8 cellular contexts compared by ENCODE assay signal in genomic region chr17:44071772-44072171, GRCh38. TPM values are rescaled to one million over a fixed set of nuclear protein-coding genes. Genes with fewer than 3 reads are reported as not detected.
DNase-seq lines count a peak whose midpoint lies in the region; ATAC-seq, FAIRE-seq and TF ChIP-seq lines count a peak whose summit lies in the region.

No MANE protein-coding gene starts in this region.

- WGBS in heart right ventricle, 2 donors: 37 to 50% methylated on average over 2 of the region's 2 CpGs
- WGBS in HepG2 (ENCODE audit: low lambda C conversion rate): 17% methylated on average over 2 of the region's 2 CpGs

- no peak for TF ChIP-seq EP300 in HepG2 (IDR thresholded peaks at IDR 0.05; ENCODE audit: low read depth in 2 of 2, low read length in 2 of 2)
- no peak for TF ChIP-seq EP300 in HepG2 (CRISPR knock-in tag; IDR thresholded peaks at IDR 0.05; ENCODE audit: borderline replicate concordance)

- H3K79me2 ChIP-seq in HepG2 (ENCODE audit: insufficient read depth, low read length): peaks cover 13% of the 10 kb centered on the region

- H3K27ac ChIP-seq in heart right ventricle: peak overlapping the region in 7 of 10 donors; percentile 86 to 94 (median 89)
- H3K27ac ChIP-seq in HepG2 (ENCODE audit: extremely low read length, insufficient read depth, low read length): peak overlapping the region; percentile 88
- H3K27ac ChIP-seq in uterus: peak overlapping the region; percentile 78 to 90

- no peak for FAIRE-seq in HepG2 (lab: Jason Lieb, UNC)

- H3K4me3 ChIP-seq in heart right ventricle: peak overlapping the region in 9 of 10 donors; percentile 46 to 81 (median 71)
- peak overlapping the region; percentile 84 for H3K4me3 ChIP-seq in adipocyte (ENCODE audit: low read length)
- peak overlapping the region; percentile 63 to 96 (median 77) for H3K4me3 ChIP-seq in HepG2 (replicated peaks in 1 of 3; ENCODE audit: insufficient read depth in 1 of 3, low read depth in 2 of 3, low read length in 3 of 3)
- H3K4me3 ChIP-seq in uterus: no peak overlapping the region

- CTCF ChIA-PET in HepG2 (lab: Yijun Ruan, JAX; ENCODE audit: low intra/inter-chr PET ratio, low total read pairs): interaction anchor here (1.3 kb wide), 1 partner anchor 11 kb away, joined by 3 read pairs; no protein-coding TSS in a partner anchor

- intact Hi-C loops in heart right ventricle (cut with DNase I) (loop anchor here in 6 of 10 donors (2.0 to 5.0 kb wide), 5 partner anchors 41 to 59 kb away; partner anchors contain the start of genes HDAC5 (in 2 of the 6) and TMEM101 (in 2 of the 6)), left cardiac atrium (cut with DNase I) (loop anchor here in 1 of 2 donors (5.0 kb wide), 1 partner anchor 41 kb away; no protein-coding TSS in a partner anchor), HepG2 (cut with micrococcal nuclease; ENCODE audit: unreplicated experiment) (loop anchor here (2.0 kb wide), 1 partner anchor 39 kb away; no protein-coding TSS in a partner anchor), uterus (cut with DNase I; ENCODE audit: low total_unique reads) (no loop called here)

- peaks cover 0 to 38% (median 14%) of the 10 kb centered on the region in 9 donors for H3K36me3 ChIP-seq in heart right ventricle
- H3K36me3 ChIP-seq in adipocyte (ENCODE audit: control insufficient read depth, insufficient read depth, low read length, severe bottlenecking): peaks cover 28% of the 10 kb centered on the region
- peaks cover 4 to 21% of the 10 kb centered on the region in 2 experiments for H3K36me3 ChIP-seq in HepG2 (replicated peaks in 1 of 2; ENCODE audit: control insufficient read depth in 1 of 2, insufficient read depth in 2 of 2, low read length in 2 of 2)
- H3K36me3 ChIP-seq in uterus: no peaks in the 10 kb centered on the region

- no peaks in the 10 kb centered on the region for H3K27me3 ChIP-seq in heart right ventricle
- no peaks in the 10 kb centered on the region for H3K27me3 ChIP-seq in adipocyte (replicated peaks; ENCODE audit: control insufficient read depth, insufficient read depth, low read length)
- no peaks in the 10 kb centered on the region; a peak in 1 of 5 replicates for H3K27me3 ChIP-seq in HepG2 (ENCODE audit: control insufficient read depth in 1 of 2, insufficient read depth in 2 of 2, low read length in 2 of 2)
- H3K27me3 ChIP-seq in uterus: no peaks in the 10 kb centered on the region

- BruUV-seq in HepG2 (replicated peaks; lab: Mats Ljungman, UMichigan): no TSS peak

- TF ChIP-seq CTCF in heart right ventricle (IDR thresholded peaks at IDR 0.05) (no peak), HepG2 (CRISPR knock-in tag; IDR thresholded peaks at IDR 0.05) (no peak), uterus (IDR thresholded peaks at IDR 0.05) (no peak)

- H4K20me1 ChIP-seq in HepG2 (ENCODE audit: insufficient read depth, low read length): no peaks in the 10 kb centered on the region

- DNase-seq in heart right ventricle: no peak
- no peak for DNase-seq in left cardiac atrium
- DNase-seq in adipocyte (ENCODE audit: low read depth): peak; percentile 33
- DNase-seq in HepG2 (ENCODE audit: low spot score): no peak
- no peak for DNase-seq in uterus
- DNase-seq in NCI-H1105 (lab: John Stamatoyannopoulos, UW): no peak
- DNase-seq in MV-4-11 (lab: John Stamatoyannopoulos, UW): no peak
- DNase-seq in iPS-NIHi7 (ENCODE audit: extremely low spot score): no peak

- no peak overlapping the region for H2AFZ ChIP-seq in HepG2 (ENCODE audit: low read length)

- H3K4me1 ChIP-seq in heart right ventricle: peaks cover 8 to 61% (median 27%) of the 10 kb centered on the region in 9 donors
- H3K4me1 ChIP-seq in adipocyte (ENCODE audit: control insufficient read depth, insufficient read depth, low read length): peaks cover 27% of the 10 kb centered on the region
- peaks cover 45% of the 10 kb centered on the region for H3K4me1 ChIP-seq in HepG2 (ENCODE audit: insufficient read depth, low read length)
- peaks cover 0 to 7% of the 10 kb centered on the region in 2 donors for H3K4me1 ChIP-seq in uterus

- TF ChIP-seq RAD21 in HepG2 (CRISPR knock-in tag; IDR thresholded peaks at IDR 0.05): no peak

- in situ Hi-C loops in HepG2 (cut with HindIII; ENCODE audit: extremely low pct_ligation_motif_present, low pct_unique_long_range_greater_than_20kb): no loop called here

- TF ChIP-seq POLR2A in HepG2 (IDR thresholded peaks at IDR 0.05; ENCODE audit: insufficient read depth in 1 of 2, low read depth in 2 of 2, low read length in 2 of 2) (no peak), uterus (IDR thresholded peaks at IDR 0.05) (no peak)

- POLR2A ChIA-PET in HepG2 (lab: Yijun Ruan, JAX): interaction anchor here (1.0 to 4.6 kb wide), 8 partner anchors 15 to 115 kb away, joined by 3 to 16 read pairs (median 9); partner anchors contain the start of genes HDAC5 and TMUB2

- ATAC-seq in heart right ventricle (no peak), left cardiac atrium (no peak), HepG2 (no peak)

- H3K9me3 ChIP-seq in heart right ventricle (no peaks in the 10 kb centered on the region), adipocyte (ENCODE audit: control insufficient read depth, low read length) (no peaks in the 10 kb centered on the region), HepG2 (ENCODE audit: low read length) (no peaks in the 10 kb centered on the region), uterus (no peaks in the 10 kb centered on the region)

- H3K9ac ChIP-seq in adipocyte (ENCODE audit: low read length) (peak overlapping the region; percentile 82), HepG2 (ENCODE audit: insufficient read depth, low read depth, low read length) (peak overlapping the region; percentile 92)

- H3K4me2 ChIP-seq in HepG2 (ENCODE audit: low read depth, low read length): peak overlapping the region; percentile 98

RNA-seq across cellular contexts. Expression of gene G6PC3, which starts 1.2 kb away (rescaled TPM):
- total RNA-seq in heart right ventricle (10 to 100 TPM; 28.9 to 47.3 (median 32.9) TPM), left cardiac atrium (10 to 100 TPM; 32.9 to 44.4 TPM), HepG2 (2016; rRNA removed; fragmentation: Illumina TruSeq; extraction: Trizol) (18.8 and 38.5 TPM in 2 replicates), uterus (10 to 100 TPM; 12.4 to 66.3 (median 33.8) TPM)
- polyA plus RNA-seq in heart right ventricle (100 to 1,000 TPM in 1 of 2 donors, 10 to 100 TPM in 1; 78.0 to 114 TPM), HepG2 (2011; rRNA removed) (75.8 and 76.1 TPM in 2 replicates)
- total RNA-seq in HepG2 (2016; cell fraction: cytosol; rRNA removed; fragmentation: Illumina TruSeq; extraction: Trizol; ENCODE audit: low read depth): 8.6 and 14.9 TPM in 2 replicates
- 17.5 and 37.8 TPM in 2 replicates for total RNA-seq in HepG2 (2016; cell fraction: insoluble cytoplasmic fraction; rRNA removed; fragmentation: Illumina TruSeq; extraction: Trizol)
- 16.0 and 22.0 TPM in 2 replicates for total RNA-seq in HepG2 (2016; cell fraction: membrane; rRNA removed; fragmentation: Illumina TruSeq; extraction: Trizol)
- total RNA-seq in HepG2 (2016; cell fraction: nucleus; rRNA removed; fragmentation: Illumina TruSeq; extraction: Trizol): 40.7 and 44.5 TPM in 2 replicates
- polyA plus RNA-seq in HepG2 (2011; cell fraction: cytosol; rRNA removed): 79.2 and 116 TPM in 2 replicates
- 46.2 and 49.1 TPM in 2 replicates for polyA plus RNA-seq in HepG2 (2011; cell fraction: nucleus; rRNA removed)
- 40.3 and 62.7 TPM in 2 replicates for polyA plus RNA-seq in HepG2 (2012)
- polyA plus RNA-seq in HepG2 (2016; cell fraction: cytosol; fragmentation: Illumina TruSeq; extraction: Trizol; ENCODE audit: low read depth): 24.5 and 33.4 TPM in 2 replicates
- polyA plus RNA-seq in HepG2 (2016; cell fraction: insoluble cytoplasmic fraction; fragmentation: Illumina TruSeq; extraction: Trizol; ENCODE audit: low read depth): 41.7 and 46.0 TPM in 2 replicates
- polyA plus RNA-seq in HepG2 (2016; cell fraction: membrane; fragmentation: Illumina TruSeq; extraction: Trizol; ENCODE audit: low read depth): 39.8 and 42.2 TPM in 2 replicates
- polyA plus RNA-seq in HepG2 (2016; cell fraction: nucleus; fragmentation: Illumina TruSeq; extraction: Trizol; ENCODE audit: insufficient read depth, low read depth): 126 and 134 TPM in 2 replicates
- polyA minus RNA-seq in HepG2 (2011; rRNA and poly(A)+ RNA removed; ENCODE audit: low replicate concordance): 232 and 267 TPM in 2 replicates
- 41.8 and 52.8 TPM in 2 replicates for polyA minus RNA-seq in HepG2 (2011; cell fraction: cytosol; rRNA and poly(A)+ RNA removed)
- polyA minus RNA-seq in HepG2 (2011; cell fraction: nucleus; rRNA and poly(A)+ RNA removed): 25.0 and 33.2 TPM in 2 replicates

RNA-seq across cellular contexts. Expression of gene LSM12, which starts 5.3 kb away (rescaled TPM):
- total RNA-seq in heart right ventricle (10 to 100 TPM; 37.9 to 60.7 (median 43.8) TPM), left cardiac atrium (10 to 100 TPM; 39.4 to 57.5 TPM), HepG2 (2016; rRNA removed; fragmentation: Illumina TruSeq; extraction: Trizol) (52.8 and 58.4 TPM in 2 replicates), uterus (10 to 100 TPM; 24.5 to 49.8 (median 37.1) TPM)
- polyA plus RNA-seq in heart right ventricle (10 to 100 TPM; 25.2 to 41.7 TPM), HepG2 (2011; rRNA removed) (43.3 and 55.7 TPM in 2 replicates)
- 33.1 and 35.6 TPM in 2 replicates for total RNA-seq in HepG2 (2016; cell fraction: cytosol; rRNA removed; fragmentation: Illumina TruSeq; extraction: Trizol; ENCODE audit: low read depth)
- 54.1 and 58.0 TPM in 2 replicates for total RNA-seq in HepG2 (2016; cell fraction: insoluble cytoplasmic fraction; rRNA removed; fragmentation: Illumina TruSeq; extraction: Trizol)
- 83.5 and 84.1 TPM in 2 replicates for total RNA-seq in HepG2 (2016; cell fraction: membrane; rRNA removed; fragmentation: Illumina TruSeq; extraction: Trizol)
- 32.8 and 34.5 TPM in 2 replicates for total RNA-seq in HepG2 (2016; cell fraction: nucleus; rRNA removed; fragmentation: Illumina TruSeq; extraction: Trizol)
- 39.5 and 49.1 TPM in 2 replicates for polyA plus RNA-seq in HepG2 (2011; cell fraction: cytosol; rRNA removed)
- polyA plus RNA-seq in HepG2 (2011; cell fraction: nucleus; rRNA removed): 23.0 and 23.8 TPM in 2 replicates
- polyA plus RNA-seq in HepG2 (2012): 41.3 and 43.4 TPM in 2 replicates
- 42.1 and 49.1 TPM in 2 replicates for polyA plus RNA-seq in HepG2 (2016; cell fraction: cytosol; fragmentation: Illumina TruSeq; extraction: Trizol; ENCODE audit: low read depth)
- 92.1 and 94.1 TPM in 2 replicates for polyA plus RNA-seq in HepG2 (2016; cell fraction: insoluble cytoplasmic fraction; fragmentation: Illumina TruSeq; extraction: Trizol; ENCODE audit: low read depth)
- polyA plus RNA-seq in HepG2 (2016; cell fraction: membrane; fragmentation: Illumina TruSeq; extraction: Trizol; ENCODE audit: low read depth): 93.0 and 95.9 TPM in 2 replicates
- 65.1 and 74.2 TPM in 2 replicates for polyA plus RNA-seq in HepG2 (2016; cell fraction: nucleus; fragmentation: Illumina TruSeq; extraction: Trizol; ENCODE audit: insufficient read depth, low read depth)
- polyA minus RNA-seq in HepG2 (2011; rRNA and poly(A)+ RNA removed; ENCODE audit: low replicate concordance): 62.0 and 88.5 TPM in 2 replicates
- 34.6 and 39.9 TPM in 2 replicates for polyA minus RNA-seq in HepG2 (2011; cell fraction: cytosol; rRNA and poly(A)+ RNA removed)
- 40.4 and 42.5 TPM in 2 replicates for polyA minus RNA-seq in HepG2 (2011; cell fraction: nucleus; rRNA and poly(A)+ RNA removed)

RNA-seq across cellular contexts. Expression of gene HDAC5, which starts 51.7 kb away (rescaled TPM):
- total RNA-seq in heart right ventricle (10 to 100 TPM; 55.2 to 85.4 (median 68.3) TPM), left cardiac atrium (10 to 100 TPM; 39.2 to 57.9 TPM), HepG2 (2016; rRNA removed; fragmentation: Illumina TruSeq; extraction: Trizol) (34.0 and 46.4 TPM in 2 replicates), uterus (10 to 100 TPM; 35.9 to 74.1 (median 58.0) TPM)
- polyA plus RNA-seq in heart right ventricle (10 to 100 TPM; 56.3 to 63.7 TPM), HepG2 (2011; rRNA removed) (85.4 and 140 TPM in 2 replicates)
- 9.5 and 10.8 TPM in 2 replicates for total RNA-seq in HepG2 (2016; cell fraction: cytosol; rRNA removed; fragmentation: Illumina TruSeq; extraction: Trizol; ENCODE audit: low read depth)
- total RNA-seq in HepG2 (2016; cell fraction: insoluble cytoplasmic fraction; rRNA removed; fragmentation: Illumina TruSeq; extraction: Trizol): 32.6 and 44.0 TPM in 2 replicates
- 18.6 and 21.1 TPM in 2 replicates for total RNA-seq in HepG2 (2016; cell fraction: membrane; rRNA removed; fragmentation: Illumina TruSeq; extraction: Trizol)
- total RNA-seq in HepG2 (2016; cell fraction: nucleus; rRNA removed; fragmentation: Illumina TruSeq; extraction: Trizol): 37.8 and 39.5 TPM in 2 replicates
- 66.8 and 91.0 TPM in 2 replicates for polyA plus RNA-seq in HepG2 (2011; cell fraction: cytosol; rRNA removed)
- 179 and 189 TPM in 2 replicates for polyA plus RNA-seq in HepG2 (2011; cell fraction: nucleus; rRNA removed)
- polyA plus RNA-seq in HepG2 (2012): 88.1 and 102 TPM in 2 replicates
- 3.3 and 3.4 TPM in 2 replicates for polyA plus RNA-seq in HepG2 (2016; cell fraction: cytosol; fragmentation: Illumina TruSeq; extraction: Trizol; ENCODE audit: low read depth)
- polyA plus RNA-seq in HepG2 (2016; cell fraction: insoluble cytoplasmic fraction; fragmentation: Illumina TruSeq; extraction: Trizol; ENCODE audit: low read depth): 24.1 and 29.9 TPM in 2 replicates
- polyA plus RNA-seq in HepG2 (2016; cell fraction: membrane; fragmentation: Illumina TruSeq; extraction: Trizol; ENCODE audit: low read depth): 9.7 and 10.3 TPM in 2 replicates
- polyA plus RNA-seq in HepG2 (2016; cell fraction: nucleus; fragmentation: Illumina TruSeq; extraction: Trizol; ENCODE audit: insufficient read depth, low read depth): 56.7 and 66.5 TPM in 2 replicates
- polyA minus RNA-seq in HepG2 (2011; rRNA and poly(A)+ RNA removed; ENCODE audit: low replicate concordance): 59.4 and 315 TPM in 2 replicates
- 82.1 and 94.7 TPM in 2 replicates for polyA minus RNA-seq in HepG2 (2011; cell fraction: cytosol; rRNA and poly(A)+ RNA removed)
- polyA minus RNA-seq in HepG2 (2011; cell fraction: nucleus; rRNA and poly(A)+ RNA removed): 68.9 and 78.6 TPM in 2 replicates

RNA-seq across cellular contexts. Expression of gene TMEM101, which starts 57.0 kb away (rescaled TPM):
- total RNA-seq in heart right ventricle (10 to 100 TPM; 15.6 to 22.1 (median 17.9) TPM), left cardiac atrium (10 to 100 TPM; 16.1 to 17.5 TPM), HepG2 (2016; rRNA removed; fragmentation: Illumina TruSeq; extraction: Trizol) (50.0 and 72.0 TPM in 2 replicates), uterus (10 to 100 TPM in 3 of 4 donors, 1 to 10 TPM in 1; 1.5 to 76.1 (median 49.8) TPM)
- polyA plus RNA-seq in heart right ventricle (10 to 100 TPM; 15.7 to 26.4 TPM), HepG2 (2011; rRNA removed) (100 and 107 TPM in 2 replicates)
- 24.7 and 30.5 TPM in 2 replicates for total RNA-seq in HepG2 (2016; cell fraction: cytosol; rRNA removed; fragmentation: Illumina TruSeq; extraction: Trizol; ENCODE audit: low read depth)
- 50.9 and 73.7 TPM in 2 replicates for total RNA-seq in HepG2 (2016; cell fraction: insoluble cytoplasmic fraction; rRNA removed; fragmentation: Illumina TruSeq; extraction: Trizol)
- 58.1 and 63.3 TPM in 2 replicates for total RNA-seq in HepG2 (2016; cell fraction: membrane; rRNA removed; fragmentation: Illumina TruSeq; extraction: Trizol)
- 55.2 and 61.0 TPM in 2 replicates for total RNA-seq in HepG2 (2016; cell fraction: nucleus; rRNA removed; fragmentation: Illumina TruSeq; extraction: Trizol)
- polyA plus RNA-seq in HepG2 (2011; cell fraction: cytosol; rRNA removed): 128 and 161 TPM in 2 replicates
- 53.5 and 60.7 TPM in 2 replicates for polyA plus RNA-seq in HepG2 (2011; cell fraction: nucleus; rRNA removed)
- 65.5 and 74.9 TPM in 2 replicates for polyA plus RNA-seq in HepG2 (2012)
- 19.8 and 21.2 TPM in 2 replicates for polyA plus RNA-seq in HepG2 (2016; cell fraction: cytosol; fragmentation: Illumina TruSeq; extraction: Trizol; ENCODE audit: low read depth)
- polyA plus RNA-seq in HepG2 (2016; cell fraction: insoluble cytoplasmic fraction; fragmentation: Illumina TruSeq; extraction: Trizol; ENCODE audit: low read depth): 35.3 and 36.8 TPM in 2 replicates
- 39.0 and 44.1 TPM in 2 replicates for polyA plus RNA-seq in HepG2 (2016; cell fraction: membrane; fragmentation: Illumina TruSeq; extraction: Trizol; ENCODE audit: low read depth)
- 68.4 and 69.1 TPM in 2 replicates for polyA plus RNA-seq in HepG2 (2016; cell fraction: nucleus; fragmentation: Illumina TruSeq; extraction: Trizol; ENCODE audit: insufficient read depth, low read depth)
- polyA minus RNA-seq in HepG2 (2011; rRNA and poly(A)+ RNA removed; ENCODE audit: low replicate concordance): 52.0 and 233 TPM in 2 replicates
- 45.2 and 52.9 TPM in 2 replicates for polyA minus RNA-seq in HepG2 (2011; cell fraction: cytosol; rRNA and poly(A)+ RNA removed)
- 37.7 and 38.3 TPM in 2 replicates for polyA minus RNA-seq in HepG2 (2011; cell fraction: nucleus; rRNA and poly(A)+ RNA removed)

Comparison
In these comparisons a context has a peak if more than half of its experiments do, and no peak if none do; other contexts are left out.
1. H3K4me3 ChIP-seq: peak in heart right ventricle (9 of 10), adipocyte (single experiment) and HepG2 (3 of 3); none in uterus (0 of 2).
2. Peak in every context shown above with its lines, with median percentiles within 50 percentile points of each other: H3K27ac ChIP-seq.